ENCODE assay signal across 8 cellular contexts in genomic region chr1:1472046-1472876, GRCh38. TPM values are rescaled to one million over a fixed set of nuclear protein-coding genes. Genes with fewer than 3 reads are reported as not detected.
DNase-seq lines count a peak whose midpoint lies in the region; ATAC-seq and TF ChIP-seq lines count a peak whose summit lies in the region.
"Not testable (repeated sequence)": the region's sequence is repeated elsewhere in the genome, so short reads cannot be mapped to it uniquely, and the experiment has no call there.

No MANE protein-coding gene starts in this region.

- TF ChIP-seq POLR2A in esophagus squamous epithelium (IDR thresholded peaks at IDR 0.05); spleen (IDR thresholded peaks at IDR 0.05): not testable (repeated sequence)

- not testable (repeated sequence) for H3K27me3 ChIP-seq in esophagus squamous epithelium; mesenchymal stem cell (ENCODE audit: control insufficient read depth in 1 of 2, insufficient read depth in 1 of 2, low read length in 2 of 2); spleen (replicated peaks in 1 of 7)

- peak overlapping the region; percentile 93 for H3K9ac ChIP-seq in mesenchymal stem cell (ENCODE audit: low read length)

- peak overlapping the region in 1 of 2 experiments; percentile 24 for H3K4ac ChIP-seq in mesenchymal stem cell (ENCODE audit: low read depth in 1 of 2, low read length in 2 of 2)

- H2AK5ac ChIP-seq in mesenchymal stem cell (ENCODE audit: low read length, severe bottlenecking), result not testable (repeated sequence)

- not testable (repeated sequence) for H2AFZ ChIP-seq in mesenchymal stem cell (ENCODE audit: low read depth, low read length)

- not testable (repeated sequence) for TF ChIP-seq CTCF in esophagus squamous epithelium (IDR thresholded peaks at IDR 0.05); spleen (IDR thresholded peaks at IDR 0.05 in 8 of 11, conservative IDR thresholded peaks at IDR 0.05 in 3 of 11)

- H3K4me1 ChIP-seq in esophagus squamous epithelium (peaks cover 17 to 38% (median 20%) of the 10 kb centered on the region in 3 donors), mesenchymal stem cell (ENCODE audit: control insufficient read depth, insufficient read depth, low read depth, low read length) (peaks cover 16% of the 10 kb centered on the region), spleen (peaks cover 0 to 44% (median 28%) of the 10 kb centered on the region in 6 donors)

- not testable (repeated sequence) for H3K14ac ChIP-seq in mesenchymal stem cell (ENCODE audit: low read length in 2 of 2)

- H2BK15ac ChIP-seq in mesenchymal stem cell (ENCODE audit: low read depth, poor library complexity, severe bottlenecking), result not testable (repeated sequence)

- peak overlapping the region; percentile 86 for H3K4me3 Mint-ChIP-seq in activated naive CD8-positive, alpha-beta T cell treated with anti-CD3 and anti-CD28 coated beads for 36 hours

- not testable (repeated sequence) for H4K91ac ChIP-seq in mesenchymal stem cell (ENCODE audit: low read length)

- ATAC-seq in GM21447 (IDR thresholded peaks at IDR 0.05; ENCODE audit: unreplicated experiment), result peak; percentile 21
- peak; percentile 21 for ATAC-seq in HG03565 (IDR thresholded peaks at IDR 0.05; ENCODE audit: unreplicated experiment)
- ATAC-seq in SK-N-SH treated with all-trans-retinoic acid at 6 μM for 48 hours, result peak; percentile 24

- H4K8ac ChIP-seq in mesenchymal stem cell (ENCODE audit: low read length), result not testable (repeated sequence)

- not testable (repeated sequence) for H2BK5ac ChIP-seq in mesenchymal stem cell (ENCODE audit: low read depth, low read length, poor library complexity, severe bottlenecking)

- H3K23ac ChIP-seq in mesenchymal stem cell (ENCODE audit: low read length in 2 of 2), result not testable (repeated sequence)

- intact Hi-C loops in esophagus squamous epithelium (cut with DNase I); spleen (cut with DNase I; ENCODE audit: low total_unique reads): not testable (repeated sequence)

- not testable (repeated sequence) for H3K18ac ChIP-seq in mesenchymal stem cell (ENCODE audit: low read depth in 1 of 2, low read length in 2 of 2)

- peak; percentile 4 for DNase-seq in CD1c-positive myeloid dendritic cell (ENCODE audit: extremely low spot score)
- peak; percentile 39 for DNase-seq in activated naive CD8-positive, alpha-beta T cell treated with anti-CD3 and anti-CD28 coated beads for 36 hours
- not testable (repeated sequence) for DNase-seq in esophagus squamous epithelium (lab: John Stamatoyannopoulos, UW); spleen
- DNase-seq in mesenchymal stem cell, result peak; percentile 34

- not testable (repeated sequence) for H3K9me3 ChIP-seq in esophagus squamous epithelium; mesenchymal stem cell (ENCODE audit: control insufficient read depth, low read length); spleen

- H3K27ac Mint-ChIP-seq in activated naive CD8-positive, alpha-beta T cell treated with anti-CD3 and anti-CD28 coated beads for 36 hours, result peak overlapping the region; percentile 74

- H3K4me3 ChIP-seq in esophagus squamous epithelium, result peak overlapping the region; percentile 66 to 94 (median 80)
- H3K4me3 ChIP-seq in mesenchymal stem cell (ENCODE audit: insufficient read depth in 1 of 2, low read depth in 1 of 2, low read length in 2 of 2), result peak overlapping the region; percentile 88
- H3K4me3 ChIP-seq in spleen, result peak overlapping the region; percentile 64 to 96 (median 92)

- not testable (repeated sequence) for H2BK12ac ChIP-seq in mesenchymal stem cell (ENCODE audit: low read length in 2 of 2)

- H3K27ac ChIP-seq in esophagus squamous epithelium (peak overlapping the region; percentile 84 to 95 (median 92)), spleen (peak overlapping the region in 5 of 8 donors; percentile 86 to 93 (median 88))
- not testable (repeated sequence) for H3K27ac ChIP-seq in mesenchymal stem cell (ENCODE audit: low read length, poor library complexity, severe bottlenecking)

- H3K79me1 ChIP-seq in mesenchymal stem cell (replicated peaks; ENCODE audit: low read length, poor library complexity, severe bottlenecking), result not testable (repeated sequence)

- H3K27me3 Mint-ChIP-seq in activated naive CD8-positive, alpha-beta T cell treated with anti-CD3 and anti-CD28 coated beads for 36 hours, result not testable (repeated sequence)

- H3K36me3 ChIP-seq in esophagus squamous epithelium, result not testable (repeated sequence)
- H3K36me3 ChIP-seq in mesenchymal stem cell (ENCODE audit: control insufficient read depth in 1 of 2, insufficient read depth in 2 of 2, low read depth in 1 of 2, low read length in 2 of 2) (peaks cover 5 to 19% of the 10 kb centered on the region in 2 experiments), spleen (peaks cover 0 to 17% (median 0%) of the 10 kb centered on the region in 6 donors)

- WGBS in esophagus squamous epithelium, 2 donors, result 7 to 11% methylated on average over 8 of the region's 65 CpGs
- WGBS in mesenchymal stem cell, result 36% methylated on average over 5 of the region's 65 CpGs
- 3 to 27% (median 5%) methylated on average over 8 to 56 of the region's 65 CpGs for WGBS in spleen, 5 donors

- H3K36me3 Mint-ChIP-seq in activated naive CD8-positive, alpha-beta T cell treated with anti-CD3 and anti-CD28 coated beads for 36 hours, result peaks cover 13% of the 10 kb centered on the region

- H3K9me3 Mint-ChIP-seq in activated naive CD8-positive, alpha-beta T cell treated with anti-CD3 and anti-CD28 coated beads for 36 hours, result not testable (repeated sequence)

- not testable (repeated sequence) for H2BK120ac ChIP-seq in mesenchymal stem cell (ENCODE audit: low read depth, low read length)

- peak overlapping the region; percentile 53 for H3K4me2 ChIP-seq in mesenchymal stem cell (ENCODE audit: low read length, poor library complexity, severe bottlenecking)

- peaks cover 17% of the 10 kb centered on the region for H3K4me1 Mint-ChIP-seq in activated naive CD8-positive, alpha-beta T cell treated with anti-CD3 and anti-CD28 coated beads for 36 hours

RNA-seq across cellular contexts. Expression of gene ATAD3B, which starts 0.7 kb away (rescaled TPM):
- 10 to 100 TPM; 75.7 to 77.4 TPM for total RNA-seq in activated naive CD8-positive, alpha-beta T cell treated with anti-CD3 and anti-CD28 coated beads for 36 hours
- total RNA-seq in esophagus squamous epithelium (10 to 100 TPM in 3 of 4 donors, 1 to 10 TPM in 1; 9.9 to 40.1 (median 24.1) TPM), spleen (10 to 100 TPM; 11.5 to 39.8 (median 23.7) TPM)
- polyA plus RNA-seq in mesenchymal stem cell (2013, experiment 1 of 2), result 13.9 TPM
- polyA plus RNA-seq in mesenchymal stem cell (2013, experiment 2 of 2), result 12.7 TPM
- polyA plus RNA-seq in spleen, result 10 to 100 TPM; 21.7 to 62.3 (median 45.8) TPM

RNA-seq across cellular contexts. Expression of gene ATAD3C, which starts 22.8 kb away (rescaled TPM):
- total RNA-seq in activated naive CD8-positive, alpha-beta T cell treated with anti-CD3 and anti-CD28 coated beads for 36 hours, result 1 to 10 TPM; 1.3 to 1.5 TPM
- total RNA-seq in esophagus squamous epithelium (under 1 TPM; under 0.01 to 1.00 (median 0.28) TPM), spleen (1 to 10 TPM in 2 of 7 donors, under 1 TPM in 3, not detected in 2; 0.25 to 3.9 (median 0.57) TPM)
- polyA plus RNA-seq in mesenchymal stem cell (2013, experiment 1 of 2), result 0.03 TPM
- 0.04 TPM for polyA plus RNA-seq in mesenchymal stem cell (2013, experiment 2 of 2)
- polyA plus RNA-seq in spleen, result under 1 TPM; 0.55 to 0.85 (median 0.83) TPM

RNA-seq across cellular contexts. Expression of gene VWA1, which starts 36.8 kb away (rescaled TPM):
- under 1 TPM; 0.25 to 0.44 TPM for total RNA-seq in activated naive CD8-positive, alpha-beta T cell treated with anti-CD3 and anti-CD28 coated beads for 36 hours
- total RNA-seq in esophagus squamous epithelium (10 to 100 TPM; 20.0 to 55.0 (median 34.6) TPM), spleen (10 to 100 TPM in 6 of 7 donors, 1 to 10 TPM in 1; 3.9 to 18.0 (median 13.1) TPM)
- polyA plus RNA-seq in mesenchymal stem cell (2013, experiment 1 of 2), result 7.3 TPM
- 7.5 TPM for polyA plus RNA-seq in mesenchymal stem cell (2013, experiment 2 of 2)
- polyA plus RNA-seq in spleen, result 10 to 100 TPM in 2 of 3 donors, 1 to 10 TPM in 1; 4.1 to 12.7 (median 11.0) TPM

RNA-seq across cellular contexts. Expression of gene ATAD3A, which starts 39.7 kb away (rescaled TPM):
- total RNA-seq in activated naive CD8-positive, alpha-beta T cell treated with anti-CD3 and anti-CD28 coated beads for 36 hours, result 10 to 100 TPM; 87.9 to 89.2 TPM
- total RNA-seq in esophagus squamous epithelium (10 to 100 TPM; 27.0 to 53.8 (median 32.6) TPM), spleen (10 to 100 TPM; 11.3 to 25.7 (median 17.8) TPM)
- 23.0 TPM for polyA plus RNA-seq in mesenchymal stem cell (2013, experiment 1 of 2)
- 22.7 TPM for polyA plus RNA-seq in mesenchymal stem cell (2013, experiment 2 of 2)
- 10 to 100 TPM; 13.4 to 29.0 (median 14.3) TPM for polyA plus RNA-seq in spleen

RNA-seq across cellular contexts. Expression of gene ANKRD65, which starts 51.2 kb away (rescaled TPM):
- total RNA-seq in activated naive CD8-positive, alpha-beta T cell treated with anti-CD3 and anti-CD28 coated beads for 36 hours, result not detected
- 10 to 100 TPM in 2 of 4 donors, 1 to 10 TPM in 2; 4.7 to 28.3 (median 14.4) TPM for total RNA-seq in esophagus squamous epithelium
- polyA plus RNA-seq in mesenchymal stem cell (2013, experiment 1 of 2), result 0.14 TPM
- polyA plus RNA-seq in mesenchymal stem cell (2013, experiment 2 of 2), result 0.18 TPM
- total RNA-seq in spleen, result 1 to 10 TPM in 5 of 7 donors, under 1 TPM in 2; 0.43 to 2.7 (median 1.2) TPM
- polyA plus RNA-seq in spleen, result 1 to 10 TPM; 2.3 to 4.3 (median 3.0) TPM
